22 cellular contexts compared by ENCODE assay signal in the genomic region with DNA sequence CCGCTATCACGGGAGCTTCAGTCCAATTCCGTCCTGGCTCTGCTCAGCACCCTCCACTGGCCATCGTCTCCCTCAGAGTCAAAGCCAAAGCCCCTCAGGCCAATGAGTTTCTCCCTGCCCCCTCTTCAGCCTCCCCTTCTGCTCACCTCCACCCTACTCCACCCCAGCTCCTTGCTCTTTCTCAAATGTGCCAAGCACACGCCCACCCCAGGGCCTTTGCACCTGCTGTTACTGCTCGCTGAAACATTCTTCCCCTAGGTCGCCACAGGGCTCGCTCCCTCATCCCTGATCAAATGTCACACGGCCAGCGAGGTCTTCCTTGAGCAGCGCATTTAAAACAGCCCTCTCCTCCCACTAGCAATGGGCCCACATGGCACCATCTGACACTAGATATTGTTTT. TPM values are rescaled to one million over a fixed set of nuclear protein-coding genes. Genes with fewer than 3 reads are reported as not detected.
DNase-seq lines count a peak whose midpoint lies in the region; ATAC-seq and TF ChIP-seq lines count a peak whose summit lies in the region.
"Had no signal": no experiment of that assay in that cellular context is flagged by ENCODE, and none has a peak within 500 bp of the region (broad histone marks: within the 10 kb centered on the region; RNA-seq: fewer than 3 reads in every experiment).

No MANE protein-coding gene starts in this region.

- no peak for ATAC-seq in CD4-positive, CD25-positive, alpha-beta regulatory T cell (ENCODE audit: low read depth in 2 of 2)
- ATAC-seq in right cardiac atrium (no peak), HG02970 (IDR thresholded peaks at IDR 0.05; ENCODE audit: low FRiP score, unreplicated experiment) (no peak)

- no peak overlapping the region for H4K12ac ChIP-seq in trophoblast cell (ENCODE audit: low read depth, low read length)

- H3K14ac ChIP-seq in trophoblast cell (ENCODE audit: low read length): peak overlapping the region; percentile 20

- no peak overlapping the region for H3K18ac ChIP-seq in trophoblast cell (ENCODE audit: low read length)

- WGBS in right cardiac atrium: 76% methylated on average over 11 of the region's 11 CpGs
- WGBS in trophoblast cell (ENCODE audit: extremely low coverage, insufficient coverage, insufficient read length): no CpG with 5 or more reads among the region's 11 CpGs

- no peak overlapping the region for H3K9ac ChIP-seq in trophoblast cell (ENCODE audit: low read length)
- H3K9ac ChIP-seq: GM23248, parathyroid adenoma had no signal

- POLR2A ChIA-PET in HEK293 (lab: Yijun Ruan, JAX): interaction anchor here (0.7 kb wide), 1 partner anchor 13 kb away, joined by 5 read pairs; no protein-coding TSS in a partner anchor

- intact Hi-C loops in right cardiac atrium (cut with DNase I): loop anchor here in 1 of 4 donors (5.0 kb wide), 1 partner anchor 33 kb away; no protein-coding TSS in a partner anchor

- H4K91ac ChIP-seq in trophoblast cell (ENCODE audit: low read depth, low read length): peak overlapping the region; percentile 73

- peak overlapping the region; percentile 9 for H2BK12ac ChIP-seq in trophoblast cell (ENCODE audit: low read length)

- peak overlapping the region; percentile 33 for H2AFZ ChIP-seq in trophoblast cell (ENCODE audit: insufficient read depth, low read length, poor library complexity)
- H2AFZ ChIP-seq: GM23248, parathyroid adenoma had no signal

- no peak for TF ChIP-seq CTCF in HEK293 (tag by site-specific recombination; IDR thresholded peaks at IDR 0.05)

- no peak overlapping the region for H3K4me3 ChIP-seq in CD4-positive, CD25-positive, alpha-beta regulatory T cell (ENCODE audit: low read depth, low read length)
- no peak overlapping the region for H3K4me3 ChIP-seq in HEK293 (ENCODE audit: low read depth, low read length)
- no peak overlapping the region for H3K4me3 ChIP-seq in right cardiac atrium (ENCODE audit: low read length)
- H3K4me3 ChIP-seq in trophoblast cell (ENCODE audit: low read depth, low read length): no peak overlapping the region
- H3K4me3 ChIP-seq: breast epithelium, GM23248, thyroid gland had no signal

- no peak for DNase-seq in CD4-positive, CD25-positive, alpha-beta regulatory T cell
- no peak for DNase-seq in right cardiac atrium
- DNase-seq in trophoblast cell: no peak
- no peak for DNase-seq in mesenteric fat pad (ENCODE audit: low spot score)
- DNase-seq in KG1 (lab: John Stamatoyannopoulos, UW): no peak
- DNase-seq: activated CD4-positive, CD25-positive, alpha-beta regulatory T cell; activated naive CD4-positive, alpha-beta T cell treated with anti-CD3 and anti-CD28 coated beads, Interleukin-2, amount 50 U/mL, for 16 hours; effector memory CD4-positive, alpha-beta T cell; GM23248; kidney; MV-4-11; NCI-H2029 treated with DMSO at 0.1 percent for 48 hours; NCI-H524; small intestine; stimulated activated CD4-positive, alpha-beta T cell treated with anti-CD3 and anti-CD28 coated beads, Interleukin-4, amount 100 ng/mL, for 4 hours; stimulated activated CD8-positive, alpha-beta memory T cell treated with anti-CD3 and anti-CD28 coated beads, Interleukin-4, amount 100 ng/mL, for 48 hours; thyroid gland had no signal

- peak overlapping the region in 2 of 3 donors; percentile 80 for H3K27ac Mint-ChIP-seq in CD4-positive, CD25-positive, alpha-beta regulatory T cell

- no peak overlapping the region for H3K27ac ChIP-seq in CD4-positive, CD25-positive, alpha-beta regulatory T cell (ENCODE audit: insufficient read depth, low read length, poor library complexity, severe bottlenecking)
- no peak overlapping the region for H3K27ac ChIP-seq in HEK293 (ENCODE audit: extremely low read depth, low read depth, low read length)
- peak overlapping the region; percentile 97 for H3K27ac ChIP-seq in right cardiac atrium (ENCODE audit: low read length)
- peak overlapping the region; percentile 7 for H3K27ac ChIP-seq in trophoblast cell (ENCODE audit: low read depth, low read length)
- H3K27ac ChIP-seq: GM23248 had no signal

- H3K4ac ChIP-seq in trophoblast cell (ENCODE audit: low read depth, low read length): no peak overlapping the region

- peak overlapping the region; percentile 79 for H2BK120ac ChIP-seq in trophoblast cell (ENCODE audit: insufficient read depth, low read length, poor library complexity)

- H2AK5ac ChIP-seq in trophoblast cell (ENCODE audit: low read length): peak overlapping the region; percentile 38

- no peak overlapping the region for H3K23ac ChIP-seq in trophoblast cell (ENCODE audit: low read length)

- no peaks in the 10 kb centered on the region for H3K36me3 ChIP-seq in CD4-positive, CD25-positive, alpha-beta regulatory T cell (ENCODE audit: control insufficient read depth, insufficient read depth, low read length)
- H3K36me3 ChIP-seq in HEK293 (ENCODE audit: control insufficient read depth in 2 of 2, insufficient read depth in 1 of 2, low read length in 2 of 2) (peaks cover 0 to 1% of the 10 kb centered on the region in 2 experiments; a peak in 1 of 3 replicates), trophoblast cell (ENCODE audit: control insufficient read depth in 1 of 2, insufficient read depth in 2 of 2, low read length in 2 of 2) (peaks cover 0 to 1% of the 10 kb centered on the region in 2 experiments)
- H3K36me3 ChIP-seq: breast epithelium, thyroid gland had no signal

- H3K27me3 Mint-ChIP-seq in CD4-positive, CD25-positive, alpha-beta regulatory T cell: no peaks in the 10 kb centered on the region

- no peaks in the 10 kb centered on the region for H3K79me2 ChIP-seq in trophoblast cell (ENCODE audit: control insufficient read depth, insufficient read depth, low read length, poor library complexity)
- H3K79me2 ChIP-seq: parathyroid adenoma had no signal

- no peaks in the 10 kb centered on the region for H3K9me3 ChIP-seq in CD4-positive, CD25-positive, alpha-beta regulatory T cell (ENCODE audit: control insufficient read depth in 2 of 2, low read length in 2 of 2)
- H3K9me3 ChIP-seq in HEK293 (ENCODE audit: control insufficient read depth, insufficient read depth, low read depth, low read length) (no peaks in the 10 kb centered on the region), right cardiac atrium (ENCODE audit: control insufficient read depth, low read length) (no peaks in the 10 kb centered on the region), trophoblast cell (ENCODE audit: insufficient read depth, low read depth, low read length) (peaks cover 3% of the 10 kb centered on the region)
- H3K9me3 ChIP-seq: BE2C, breast epithelium, thyroid gland had no signal

- H3K4me2 ChIP-seq in trophoblast cell (ENCODE audit: low read length): no peak overlapping the region

- peaks cover 4 to 35% (median 8%) of the 10 kb centered on the region in 4 donors for H3K4me1 Mint-ChIP-seq in CD4-positive, CD25-positive, alpha-beta regulatory T cell

- CTCF ChIA-PET in HEK293 (lab: Yijun Ruan, JAX): interaction anchor here (3.6 kb wide), 1 partner anchor 9 kb away, joined by 18 read pairs; no protein-coding TSS in a partner anchor

- H3K27me3 ChIP-seq in CD4-positive, CD25-positive, alpha-beta regulatory T cell (ENCODE audit: control insufficient read depth, insufficient read depth, low read length): no peaks in the 10 kb centered on the region
- H3K27me3 ChIP-seq in right cardiac atrium (ENCODE audit: control insufficient read depth, insufficient read depth) (no peaks in the 10 kb centered on the region), trophoblast cell (ENCODE audit: insufficient read depth, low read length) (no peaks in the 10 kb centered on the region)
- H3K27me3 ChIP-seq: BE2C, breast epithelium, thyroid gland had no signal

- peaks cover 17% of the 10 kb centered on the region for H3K4me1 ChIP-seq in CD4-positive, CD25-positive, alpha-beta regulatory T cell (ENCODE audit: control insufficient read depth, insufficient read depth, low read length, poor library complexity, severe bottlenecking)
- H3K4me1 ChIP-seq in HEK293 (ENCODE audit: control insufficient read depth, insufficient read depth, low read length) (no peaks in the 10 kb centered on the region; the same call in 1 of the 2 replicates), right cardiac atrium (ENCODE audit: control insufficient read depth, insufficient read depth, low read length) (peaks cover 41% of the 10 kb centered on the region), trophoblast cell (ENCODE audit: control insufficient read depth in 1 of 2, insufficient read depth in 2 of 2, low read length in 2 of 2) (peaks cover 7 to 21% of the 10 kb centered on the region in 2 experiments)

- H3K79me1 ChIP-seq in trophoblast cell (ENCODE audit: low read length): peaks cover 37% of the 10 kb centered on the region

- H3K36me3 Mint-ChIP-seq in CD4-positive, CD25-positive, alpha-beta regulatory T cell: peaks cover 2% of the 10 kb centered on the region

- H4K8ac ChIP-seq in trophoblast cell (ENCODE audit: low read depth, low read length): peak overlapping the region; percentile 47

- peak overlapping the region; percentile 22 for H2BK5ac ChIP-seq in trophoblast cell (ENCODE audit: low read depth, low read length, poor library complexity)

- H3K9me3 Mint-ChIP-seq in CD4-positive, CD25-positive, alpha-beta regulatory T cell: no peaks in the 10 kb centered on the region

- no peak overlapping the region for H3K4me3 Mint-ChIP-seq in CD4-positive, CD25-positive, alpha-beta regulatory T cell

RNA-seq across cellular contexts. Expression of a gene that starts 6.3 kb away (rescaled TPM):
- 3.6 TPM for total RNA-seq in CD4-positive, CD25-positive, alpha-beta regulatory T cell
- polyA plus RNA-seq in CD4-positive, CD25-positive, alpha-beta regulatory T cell: 1 to 10 TPM in 3 of 4 donors, under 1 TPM in 1; 0.71 to 2.9 (median 1.9) TPM
- total RNA-seq in right cardiac atrium: 100 to 1,000 TPM; 275 to 462 (median 364) TPM
- 362 TPM for polyA plus RNA-seq in right cardiac atrium
- 68.9 and 73.1 TPM in 2 replicates for polyA plus RNA-seq in trophoblast cell (2013)
- total RNA-seq in mesenteric fat pad: 243 TPM

RNA-seq across cellular contexts. Expression of a gene that starts 16.7 kb away (rescaled TPM):
- total RNA-seq in CD4-positive, CD25-positive, alpha-beta regulatory T cell: 84.7 TPM
- polyA plus RNA-seq in CD4-positive, CD25-positive, alpha-beta regulatory T cell: under 1 TPM; 0.08 to 0.42 (median 0.25) TPM
- total RNA-seq in right cardiac atrium: 100 to 1,000 TPM; 630 to 722 (median 659) TPM
- 811 TPM for polyA plus RNA-seq in right cardiac atrium
- polyA plus RNA-seq in trophoblast cell (2013): 33.2 and 34.2 TPM in 2 replicates
- 68.3 TPM for total RNA-seq in mesenteric fat pad

RNA-seq across cellular contexts. Expression of a gene that starts 38.6 kb away (rescaled TPM):
- total RNA-seq in CD4-positive, CD25-positive, alpha-beta regulatory T cell: 136 TPM
- polyA plus RNA-seq in CD4-positive, CD25-positive, alpha-beta regulatory T cell: 10 to 100 TPM; 43.7 to 50.5 (median 47.9) TPM
- total RNA-seq in right cardiac atrium (10 to 100 TPM; 60.1 to 73.7 (median 65.2) TPM), mesenteric fat pad (109 TPM)
- 55.9 TPM for polyA plus RNA-seq in right cardiac atrium
- 9.1 and 10.5 TPM in 2 replicates for polyA plus RNA-seq in trophoblast cell (2013)

RNA-seq across cellular contexts. Expression of a gene that starts 56.1 kb away (rescaled TPM):
- 31.6 TPM for total RNA-seq in CD4-positive, CD25-positive, alpha-beta regulatory T cell
- 10 to 100 TPM; 23.1 to 23.8 (median 23.7) TPM for polyA plus RNA-seq in CD4-positive, CD25-positive, alpha-beta regulatory T cell
- 10 to 100 TPM; 26.3 to 36.7 (median 32.3) TPM for total RNA-seq in right cardiac atrium
- 24.3 TPM for polyA plus RNA-seq in right cardiac atrium
- 5.3 and 5.4 TPM in 2 replicates for polyA plus RNA-seq in trophoblast cell (2013)
- 40.0 TPM for total RNA-seq in mesenteric fat pad

RNA-seq across cellular contexts. Expression of a gene that starts 58.1 kb away (rescaled TPM):
- 64.7 TPM for total RNA-seq in CD4-positive, CD25-positive, alpha-beta regulatory T cell
- polyA plus RNA-seq in CD4-positive, CD25-positive, alpha-beta regulatory T cell: 10 to 100 TPM; 40.1 to 50.6 (median 45.2) TPM
- 10 to 100 TPM; 34.1 to 53.1 (median 45.6) TPM for total RNA-seq in right cardiac atrium
- 30.1 TPM for polyA plus RNA-seq in right cardiac atrium
- polyA plus RNA-seq in trophoblast cell (2013): 21.9 and 22.3 TPM in 2 replicates
- total RNA-seq in mesenteric fat pad: 108 TPM

Comparison
In these comparisons a context has a peak if more than half of its experiments do, and no peak if none do; other contexts are left out.
1. H3K27ac ChIP-seq: peak in right cardiac atrium (single experiment) and trophoblast cell (single experiment); none in CD4-positive, CD25-positive, alpha-beta regulatory T cell (single experiment) and HEK293 (single experiment).
2. RNA of a gene that starts 6.3 kb away (total RNA-seq): 275 to 462 TPM in right cardiac atrium and 243 TPM in mesenteric fat pad (single experiment); 3.6 TPM in CD4-positive, CD25-positive, alpha-beta regulatory T cell (single experiment); every median in the first group is over 10 times any median in the second.